In genomic region chr7:2241580-2242540, GRCh38 we compare ENCODE assay signal across 8 cellular contexts. TPM values are rescaled to one million over a fixed set of nuclear protein-coding genes. Genes with fewer than 3 reads are reported as not detected.
DNase-seq lines count a peak whose midpoint lies in the region; ATAC-seq and FAIRE-seq lines count a peak whose summit lies in the region.

Gene MRM2 (minus strand): TSS chr7:2242205. CDS start chr7:2242169, 36 bp downstream.
Gene NUDT1 (plus strand): TSS chr7:2242226. CDS start chr7:2244575, 2,349 bp downstream.

- H3K27me3 Mint-ChIP-seq in activated CD8-positive, alpha-beta memory T cell treated with anti-CD3 and anti-CD28 coated beads, Interleukin-2, amount 10 ng/mL, durations not matched to agents 7 days and 5 days: no peaks in the 10 kb centered on the region

- H3K4me1 ChIP-seq in BLaER1 treated with 17β-estradiol and CSF1 and Interleukin-3, amounts not matched to agents 10 nM and 100 nM: peaks cover 73 to 88% (median 85%) of the 10 kb centered on the region in 10 experiments
- peaks cover 17% of the 10 kb centered on the region for H3K4me1 ChIP-seq in mesodermal cell (ENCODE audit: control insufficient read depth, insufficient read depth, low read length, poor library complexity, severe bottlenecking)

- no peaks in the 10 kb centered on the region for H3K9me3 ChIP-seq in BLaER1 treated with 17β-estradiol and CSF1 and Interleukin-3, amounts not matched to agents 10 nM and 100 nM (replicated peaks in 1 of 11)
- no peaks in the 10 kb centered on the region for H3K9me3 ChIP-seq in mesodermal cell (ENCODE audit: control insufficient read depth, low read length)

- no peaks in the 10 kb centered on the region for H3K27me3 ChIP-seq in BLaER1 treated with 17β-estradiol and CSF1 and Interleukin-3, amounts not matched to agents 10 nM and 100 nM

- H3K27ac ChIP-seq in BLaER1 treated with 17β-estradiol and CSF1 and Interleukin-3, amounts not matched to agents 10 nM and 100 nM: peak within 1 kb of the TSS; percentile 76 to 91 (median 87)
- H3K27ac ChIP-seq in mesodermal cell (ENCODE audit: low read depth, low read length, severe bottlenecking): peak within 1 kb of the TSS; percentile 49

- H4K20me1 ChIP-seq in BLaER1 treated with 17β-estradiol and CSF1 and Interleukin-3, amounts not matched to agents 10 nM and 100 nM: peaks cover 0 to 31% (median 5%) of the 10 kb centered on the region in 11 experiments; a peak in 9 of 22 replicates

- CTCF ChIA-PET in activated CD8-positive, alpha-beta memory T cell treated with anti-CD3 and anti-CD28 coated beads, Interleukin-2, amount 10 ng/mL, durations not matched to agents 7 days and 5 days (lab: Charles Lee): interaction anchor here (1.2 to 1.9 kb wide), 4 partner anchors 10 to 106 kb away, joined by 3 to 9 read pairs (median 4); partner anchors contain the start of gene MAD1L1

- 0 to 1% methylated on average over 55 to 63 of the region's 81 CpGs for WGBS in mesodermal cell (ENCODE audit: insufficient coverage in 2 of 2), 2 experiments

- H3K9ac ChIP-seq in BLaER1 treated with 17β-estradiol and CSF1 and Interleukin-3, amounts not matched to agents 10 nM and 100 nM: peak within 1 kb of the TSS; percentile 87 to 94 (median 93)

- peaks cover 30% of the 10 kb centered on the region for H3K4me1 Mint-ChIP-seq in activated CD8-positive, alpha-beta memory T cell treated with anti-CD3 and anti-CD28 coated beads, Interleukin-2, amount 10 ng/mL, durations not matched to agents 7 days and 5 days

- H3K9me3 Mint-ChIP-seq in activated CD8-positive, alpha-beta memory T cell treated with anti-CD3 and anti-CD28 coated beads, Interleukin-2, amount 10 ng/mL, durations not matched to agents 7 days and 5 days (ENCODE audit: low read depth): no peaks in the 10 kb centered on the region

- peak; percentile 91 for FAIRE-seq in GM19239 (lab: Jason Lieb, UNC)

- peak within 1 kb of the TSS; percentile 84 to 98 (median 96) for H3K4me3 ChIP-seq in BLaER1 treated with 17β-estradiol and CSF1 and Interleukin-3, amounts not matched to agents 10 nM and 100 nM
- peak within 1 kb of the TSS; percentile 96 for H3K4me3 ChIP-seq in mesodermal cell (ENCODE audit: extremely low read depth, insufficient read depth, low read length, poor library complexity, severe bottlenecking)

- H3K36me3 ChIP-seq in BLaER1 treated with 17β-estradiol and CSF1 and Interleukin-3, amounts not matched to agents 10 nM and 100 nM: peaks cover 19 to 33% (median 27%) of the 10 kb centered on the region in 11 experiments
- peaks cover 38% of the 10 kb centered on the region for H3K36me3 ChIP-seq in mesodermal cell (ENCODE audit: control insufficient read depth, insufficient read depth, low read length)

- in situ Hi-C loops in endometrial microvascular endothelial cells (cut with HindIII; ENCODE audit: inconsistent ontology term, low pct_unique_long_range_greater_than_20kb, low sequenced_read_pairs): no loop called here

- H3K4me3 Mint-ChIP-seq in activated CD8-positive, alpha-beta memory T cell treated with anti-CD3 and anti-CD28 coated beads, Interleukin-2, amount 10 ng/mL, durations not matched to agents 7 days and 5 days: peak within 1 kb of the TSS; percentile 91

- peak; percentile 83 for DNase-seq in GM19239 (ENCODE audit: insufficient read length, low spot score)
- DNase-seq in NOMO-1 (lab: John Stamatoyannopoulos, UW; ENCODE audit: unreplicated experiment in 2 of 2): peak; percentile 49 to 78
- peak; percentile 81 for DNase-seq in activated CD8-positive, alpha-beta memory T cell treated with anti-CD3 and anti-CD28 coated beads, Interleukin-2, amount 10 ng/mL, durations not matched to agents 7 days and 5 days
- DNase-seq in stimulated activated CD8-positive, alpha-beta memory T cell treated with anti-CD3 and anti-CD28 coated beads, Interleukin-15, amount 100 ng/mL, for 1 hour (ENCODE audit: low read depth): peak; percentile 32

- peak within 1 kb of the TSS; percentile 90 to 100 (median 96) for H3K4me2 ChIP-seq in BLaER1 treated with 17β-estradiol and CSF1 and Interleukin-3, amounts not matched to agents 10 nM and 100 nM

- peaks cover 21% of the 10 kb centered on the region for H3K36me3 Mint-ChIP-seq in activated CD8-positive, alpha-beta memory T cell treated with anti-CD3 and anti-CD28 coated beads, Interleukin-2, amount 10 ng/mL, durations not matched to agents 7 days and 5 days

- peak within 1 kb of the TSS; percentile 92 for H3K27ac Mint-ChIP-seq in activated CD8-positive, alpha-beta memory T cell treated with anti-CD3 and anti-CD28 coated beads, Interleukin-2, amount 10 ng/mL, durations not matched to agents 7 days and 5 days

- peak; percentile 40 for ATAC-seq in HG03469 (IDR thresholded peaks at IDR 0.05; ENCODE audit: unreplicated experiment)
- ATAC-seq in activated CD8-positive, alpha-beta memory T cell treated with anti-CD3 and anti-CD28 coated beads, Interleukin-2, amount 10 ng/mL, durations not matched to agents 7 days and 5 days: peak; percentile 93

RNA-seq across cellular contexts. Expression of gene MRM2, which starts in this region (rescaled TPM):
- 10 to 100 TPM; 27.6 to 35.1 TPM for total RNA-seq in activated CD8-positive, alpha-beta memory T cell treated with anti-CD3 and anti-CD28 coated beads, Interleukin-2, amount 10 ng/mL, durations not matched to agents 7 days and 5 days
- 30.4 TPM for total RNA-seq in endometrial microvascular endothelial cells (ENCODE audit: inconsistent ontology term)
- polyA plus RNA-seq in mesodermal cell (2013, experiment 1 of 2): 24.4 TPM
- polyA plus RNA-seq in mesodermal cell (2013, experiment 2 of 2): 21.6 TPM

RNA-seq across cellular contexts. Expression of gene NUDT1, which starts in this region (rescaled TPM):
- total RNA-seq in activated CD8-positive, alpha-beta memory T cell treated with anti-CD3 and anti-CD28 coated beads, Interleukin-2, amount 10 ng/mL, durations not matched to agents 7 days and 5 days: 100 to 1,000 TPM in 1 of 2 experiments, 10 to 100 TPM in 1; 85.7 to 105 TPM
- 18.6 TPM for total RNA-seq in endometrial microvascular endothelial cells (ENCODE audit: inconsistent ontology term)
- 36.8 TPM for polyA plus RNA-seq in mesodermal cell (2013, experiment 1 of 2)
- polyA plus RNA-seq in mesodermal cell (2013, experiment 2 of 2): 38.5 TPM

Comparison
In these comparisons a context has a peak if more than half of its experiments do, and no peak if none do; other contexts are left out.
1. Peak in every context shown above with its lines: DNase-seq, ATAC-seq, H3K4me3 ChIP-seq and H3K27ac ChIP-seq.
2. DNase-seq: peak in every context shown above with its lines; median percentile 83 in GM19239; 81 in activated CD8-positive, alpha-beta memory T cell treated with anti-CD3 and anti-CD28 coated beads, Interleukin-2, amount 10 ng/mL, durations not matched to agents 7 days and 5 days; 64 in NOMO-1; 32 in stimulated activated CD8-positive, alpha-beta memory T cell treated with anti-CD3 and anti-CD28 coated beads, Interleukin-15, amount 100 ng/mL, for 1 hour.